In genomic region chr1:2404890-2405511, GRCh38 we compare ENCODE assay signal across 1 cellular context.
TF ChIP-seq lines count a peak whose summit lies in the region.

No MANE protein-coding gene starts in this region.

TF ChIP-seq in IMR-90, 13 proteins besides CTCF, POLR2A, EP300 and RAD21:
- TF ChIP-seq FOS (IDR thresholded peaks at IDR 0.05; ENCODE audit: low read depth, low read length) (no peak), MAZ (IDR thresholded peaks at IDR 0.05; ENCODE audit: borderline replicate concordance, low read depth, low read length) (no peak)
